Comparison of ENCODE assay signal across 8 cellular contexts in genomic region chr6:13573669-13574110, GRCh38.
DNase-seq lines count a peak whose midpoint lies in the region; TF ChIP-seq lines count a peak whose summit lies in the region.

No MANE protein-coding gene starts in this region.

- in situ Hi-C loops in astrocyte of the cerebellum (cut with HindIII; ENCODE audit: low sequenced_read_pairs): no loop called here

- DNase-seq in NCI-H2171 treated with DMSO at 0.1 percent for 48 hours (lab: John Stamatoyannopoulos, UW) (peak; percentile 59), NCI-H2171 (lab: John Stamatoyannopoulos, UW) (no peak), NCI-H2227 (lab: John Stamatoyannopoulos, UW; ENCODE audit: unreplicated experiment) (peak; percentile 66), astrocyte of the cerebellum (ENCODE audit: low read depth) (no peak), iPS DF 6.9 (ENCODE audit: low read depth, low spot score) (peak; percentile 4), retina (peak; percentile 52), NK-92 (lab: John Stamatoyannopoulos, UW; ENCODE audit: unreplicated experiment) (no peak)
- DNase-seq in stimulated activated naive CD4-positive, alpha-beta T cell treated with Interleukin-2 at 50 U/mL for 16 hours (lab: John Stamatoyannopoulos, UW): no peak

- H3K4me3 ChIP-seq in astrocyte of the cerebellum (ENCODE audit: low read depth, low read length) (peak overlapping the region; percentile 85), iPS DF 6.9 (ENCODE audit: low read length) (peak overlapping the region; percentile 39; the same call in 1 of the 2 replicates)

- no peaks in the 10 kb centered on the region for H3K27me3 ChIP-seq in iPS DF 6.9 (ENCODE audit: control insufficient read depth, insufficient read depth, low read length)

- no peaks in the 10 kb centered on the region for H3K36me3 ChIP-seq in iPS DF 6.9 (ENCODE audit: control insufficient read depth, insufficient read depth, low read length)

- H3K27ac ChIP-seq in iPS DF 6.9 (ENCODE audit: low read length): no peak overlapping the region

- H3K4me1 ChIP-seq in iPS DF 6.9 (ENCODE audit: control insufficient read depth, insufficient read depth, low read length): no peaks in the 10 kb centered on the region; the same call in 1 of the 2 replicates

- WGBS in iPS DF 6.9 (ENCODE audit: insufficient coverage, insufficient read length): no CpG with 5 or more reads among the region's 14 CpGs

- no peak for TF ChIP-seq CTCF in astrocyte of the cerebellum (IDR thresholded peaks at IDR 0.05; ENCODE audit: low read depth, low read length, missing control alignments)

- H3K9me3 ChIP-seq in iPS DF 6.9 (ENCODE audit: control insufficient read depth, insufficient read depth, low read length): no peaks in the 10 kb centered on the region

Comparison
In these comparisons a context has a peak if more than half of its experiments do, and no peak if none do; other contexts are left out.
1. DNase-seq: peak in NCI-H2171 treated with DMSO at 0.1 percent for 48 hours (single experiment), NCI-H2227 (single experiment), iPS DF 6.9 (single experiment) and retina (single experiment); none in NCI-H2171 (single experiment), astrocyte of the cerebellum (single experiment), NK-92 (single experiment) and stimulated activated naive CD4-positive, alpha-beta T cell treated with Interleukin-2 at 50 U/mL for 16 hours (single experiment).